In the genomic region with DNA sequence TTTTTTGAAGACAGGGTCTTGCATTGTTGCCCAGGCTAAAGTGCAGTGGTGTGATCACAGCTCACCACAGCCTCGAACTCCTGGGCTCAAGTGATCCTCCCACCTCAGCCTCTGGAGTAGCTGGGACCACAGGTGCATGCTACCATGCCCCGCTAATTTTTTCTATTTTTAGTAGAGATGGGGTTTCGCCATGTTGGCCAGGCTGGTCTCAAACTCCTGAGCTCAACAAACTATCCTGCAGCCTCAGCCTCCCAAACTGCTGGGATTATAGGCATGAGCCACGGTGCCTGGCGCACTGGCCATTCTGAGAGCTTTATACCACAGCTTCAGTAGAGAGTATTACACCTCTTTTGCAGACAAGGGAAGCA, we compare ENCODE assay signal across 8 cellular contexts. TPM values are rescaled to one million over a fixed set of nuclear protein-coding genes. Genes with fewer than 3 reads are reported as not detected.
A peak's percentile ranks its signal among the peaks of the same experiment; 100 is the strongest.
DNase-seq lines count a peak whose midpoint lies in the region; ATAC-seq and TF ChIP-seq lines count a peak whose summit lies in the region.
"Not testable (repeated sequence)": the region's sequence is repeated elsewhere in the genome, so short reads cannot be mapped to it uniquely, and the experiment has no call there.
"Had no signal": no experiment of that assay in that cellular context is flagged by ENCODE, and none has a peak within 500 bp of the region (broad histone marks: within the 10 kb centered on the region; RNA-seq: fewer than 3 reads in every experiment).

No MANE protein-coding gene starts in this region.

- DNase-seq in activated naive CD4-positive, alpha-beta T cell treated with anti-CD3 and anti-CD28 coated beads, Interleukin-2, amount 10 ng/mL, durations not matched to agents 7 days and 5 days, result peak; percentile 9
- not testable (repeated sequence) for DNase-seq in endothelial cell (ENCODE audit: low spot score); heart left ventricle; left lung; neural crest cell (ENCODE audit: low read depth, low spot score); spleen; upper lobe of right lung

- H3K27me3 Mint-ChIP-seq in activated naive CD4-positive, alpha-beta T cell treated with anti-CD3 and anti-CD28 coated beads, Interleukin-2, amount 10 ng/mL, durations not matched to agents 7 days and 5 days; neural crest cell (ENCODE audit: low read depth): not testable (repeated sequence)
- H3K27me3 Mint-ChIP-seq in endothelial cell (ENCODE audit: unreplicated experiment), result peaks cover 17% of the 10 kb centered on the region

- not testable (repeated sequence) for ATAC-seq in heart left ventricle, left lung, upper lobe of right lung

- not testable (repeated sequence) for TF ChIP-seq CTCF in endothelial cell (IDR thresholded peaks at IDR 0.05; ENCODE audit: unreplicated experiment); heart left ventricle (IDR thresholded peaks at IDR 0.05); left lung (IDR thresholded peaks at IDR 0.05); neural crest cell (conservative IDR thresholded peaks at IDR 0.05); spleen (IDR thresholded peaks at IDR 0.05 in 8 of 11, conservative IDR thresholded peaks at IDR 0.05 in 3 of 11); upper lobe of right lung (IDR thresholded peaks at IDR 0.05)

- H3K4me1 Mint-ChIP-seq in activated naive CD4-positive, alpha-beta T cell treated with anti-CD3 and anti-CD28 coated beads, Interleukin-2, amount 10 ng/mL, durations not matched to agents 7 days and 5 days; endothelial cell (ENCODE audit: unreplicated experiment): not testable (repeated sequence)
- peaks cover 16% of the 10 kb centered on the region for H3K4me1 Mint-ChIP-seq in neural crest cell

- peaks cover 9 to 70% (median 52%) of the 10 kb centered on the region in 12 donors for H3K4me1 ChIP-seq in heart left ventricle
- H3K4me1 ChIP-seq in left lung, result peaks cover 39 to 52% of the 10 kb centered on the region in 2 donors
- H3K4me1 ChIP-seq in spleen, result peaks cover 10 to 81% (median 38%) of the 10 kb centered on the region in 6 donors
- peaks cover 50% of the 10 kb centered on the region for H3K4me1 ChIP-seq in upper lobe of right lung

- WGBS in heart left ventricle, 4 donors, result 94 to 97% (median 95%) methylated on average over 5 of the region's 5 CpGs
- 88 to 96% (median 90%) methylated on average over 5 of the region's 5 CpGs for WGBS in spleen, 5 donors

- H3K27me3 ChIP-seq in heart left ventricle; left lung; spleen (replicated peaks in 1 of 7); upper lobe of right lung: not testable (repeated sequence)

- intact Hi-C loops in heart left ventricle (cut with DNase I) (loop anchor here in 3 of 10 donors (5.0 kb wide), 3 partner anchors 34 to 44 kb away; no protein-coding TSS in a partner anchor), upper lobe of right lung (cut with DNase I) (loop anchor here (10.0 kb wide), 1 partner anchor 52 kb away; no protein-coding TSS in a partner anchor)
- intact Hi-C loops in left lung (cut with DNase I); spleen (cut with DNase I; ENCODE audit: low total_unique reads): not testable (repeated sequence)

- not testable (repeated sequence) for TF ChIP-seq POLR2A in heart left ventricle (IDR thresholded peaks at IDR 0.05); spleen (IDR thresholded peaks at IDR 0.05)

- peaks cover 0 to 68% (median 19%) of the 10 kb centered on the region in 9 donors for H3K36me3 ChIP-seq in heart left ventricle
- H3K36me3 ChIP-seq in left lung, result peaks cover 0 to 59% of the 10 kb centered on the region in 2 donors
- peaks cover 0 to 65% (median 15%) of the 10 kb centered on the region in 6 donors for H3K36me3 ChIP-seq in spleen
- peaks cover 19% of the 10 kb centered on the region for H3K36me3 ChIP-seq in upper lobe of right lung

- H3K4me3 Mint-ChIP-seq in activated naive CD4-positive, alpha-beta T cell treated with anti-CD3 and anti-CD28 coated beads, Interleukin-2, amount 10 ng/mL, durations not matched to agents 7 days and 5 days; endothelial cell (ENCODE audit: unreplicated experiment): not testable (repeated sequence)
- peak overlapping the region; percentile 41 for H3K4me3 Mint-ChIP-seq in neural crest cell

- not testable (repeated sequence) for H3K9me3 ChIP-seq in heart left ventricle, left lung, spleen, upper lobe of right lung

- CTCF ChIA-PET in activated naive CD4-positive, alpha-beta T cell treated with anti-CD3 and anti-CD28 coated beads, Interleukin-2, amount 10 ng/mL, durations not matched to agents 7 days and 5 days (lab: Charles Lee), result not testable (repeated sequence)

- H3K36me3 Mint-ChIP-seq in activated naive CD4-positive, alpha-beta T cell treated with anti-CD3 and anti-CD28 coated beads, Interleukin-2, amount 10 ng/mL, durations not matched to agents 7 days and 5 days, result not testable (repeated sequence)
- H3K36me3 Mint-ChIP-seq in endothelial cell (ENCODE audit: low read depth, unreplicated experiment) (peaks cover 33% of the 10 kb centered on the region), neural crest cell (ENCODE audit: low read depth) (peaks cover 12% of the 10 kb centered on the region)

- H3K27ac Mint-ChIP-seq in activated naive CD4-positive, alpha-beta T cell treated with anti-CD3 and anti-CD28 coated beads, Interleukin-2, amount 10 ng/mL, durations not matched to agents 7 days and 5 days, result not testable (repeated sequence)
- H3K27ac Mint-ChIP-seq in endothelial cell (ENCODE audit: unreplicated experiment), result peak overlapping the region; percentile 78
- peak overlapping the region; percentile 62 for H3K27ac Mint-ChIP-seq in neural crest cell (ENCODE audit: unreplicated experiment)

- not testable (repeated sequence) for H3K9me3 Mint-ChIP-seq in activated naive CD4-positive, alpha-beta T cell treated with anti-CD3 and anti-CD28 coated beads, Interleukin-2, amount 10 ng/mL, durations not matched to agents 7 days and 5 days; endothelial cell (ENCODE audit: unreplicated experiment); neural crest cell

- H3K4me3 ChIP-seq in heart left ventricle, left lung, spleen, upper lobe of right lung: not testable (repeated sequence)

- H3K27ac ChIP-seq in heart left ventricle (peak overlapping the region in 7 of 12 donors; percentile 21 to 91 (median 76)), left lung (peak overlapping the region; percentile 54 to 81), spleen (peak overlapping the region in 5 of 8 donors; percentile 28 to 68 (median 61)), upper lobe of right lung (peak overlapping the region; percentile 81)

RNA-seq across cellular contexts. Expression of a gene that starts 7.0 kb away (rescaled TPM):
- total RNA-seq in endothelial cell (ENCODE audit: unreplicated experiment), result 252 TPM
- total RNA-seq in heart left ventricle, result 10 to 100 TPM; 22.8 to 99.6 (median 52.7) TPM
- polyA plus RNA-seq in heart left ventricle, result 10 to 100 TPM; 61.1 to 92.7 TPM
- total RNA-seq in left lung, result 10 to 100 TPM; 81.8 to 83.1 TPM
- total RNA-seq in neural crest cell, result 389 and 392 TPM in 2 replicates
- 10 to 100 TPM in 6 of 7 donors, 1 to 10 TPM in 1; 9.3 to 26.0 (median 12.0) TPM for total RNA-seq in spleen
- 10 to 100 TPM in 1 of 3 donors, 1 to 10 TPM in 2; 7.8 to 11.8 (median 7.9) TPM for polyA plus RNA-seq in spleen
- total RNA-seq in upper lobe of right lung, result 39.7 TPM

RNA-seq across cellular contexts. Expression of a gene that starts 9.8 kb away (rescaled TPM):
- 13.3 TPM for total RNA-seq in endothelial cell (ENCODE audit: unreplicated experiment)
- 10 to 100 TPM in 8 of 9 donors, 1 to 10 TPM in 1; 2.0 to 73.0 (median 59.2) TPM for total RNA-seq in heart left ventricle
- 100 to 1,000 TPM in 1 of 2 donors, 10 to 100 TPM in 1; 45.2 to 113 TPM for polyA plus RNA-seq in heart left ventricle
- total RNA-seq in left lung, result 10 to 100 TPM; 19.0 to 20.4 TPM
- 26.2 and 29.8 TPM in 2 replicates for total RNA-seq in neural crest cell
- total RNA-seq in spleen, result 10 to 100 TPM in 3 of 7 donors, 1 to 10 TPM in 4; 2.7 to 12.8 (median 7.6) TPM
- polyA plus RNA-seq in spleen, result 10 to 100 TPM; 24.8 to 41.5 (median 26.1) TPM
- 16.6 TPM for total RNA-seq in upper lobe of right lung

RNA-seq across cellular contexts. Expression of a gene that starts 31.5 kb away (rescaled TPM):
- total RNA-seq in endothelial cell (ENCODE audit: unreplicated experiment) (866 TPM), heart left ventricle (100 to 1,000 TPM in 2 of 9 donors, 10 to 100 TPM in 7; 34.1 to 351 (median 50.6) TPM), left lung (100 to 1,000 TPM; 122 to 334 TPM), neural crest cell (0.11 and 0.16 TPM in 2 replicates), spleen (1,000 to 10,000 TPM in 1 of 7 donors, 100 to 1,000 TPM in 6; 351 to 1,070 (median 406) TPM), upper lobe of right lung (152 TPM)
- polyA plus RNA-seq in heart left ventricle (10 to 100 TPM; 41.0 to 79.1 TPM), spleen (1,000 to 10,000 TPM in 2 of 3 donors, 100 to 1,000 TPM in 1; 287 to 1,994 (median 1,275) TPM)
- polyA plus RNA-seq: CD4-positive, CD25-positive, alpha-beta regulatory T cell had no signal

Comparison
In these comparisons a context has a peak if more than half of its experiments do, and no peak if none do; other contexts are left out.
1. RNA of a gene that starts 31.5 kb away (total RNA-seq): 866 TPM in endothelial cell (single experiment), 351 to 1,070 TPM in spleen, 122 to 334 TPM in left lung, 152 TPM in upper lobe of right lung (single experiment) and 34.1 to 351 TPM in heart left ventricle; 0.11 to 0.16 TPM in neural crest cell; every median in the first group is over 10 times any median in the second.
2. Peak in every context shown above with its lines, with median percentiles within 50 percentile points of each other: H3K27ac ChIP-seq.